8 cellular contexts compared by ENCODE assay signal in the genomic region with DNA sequence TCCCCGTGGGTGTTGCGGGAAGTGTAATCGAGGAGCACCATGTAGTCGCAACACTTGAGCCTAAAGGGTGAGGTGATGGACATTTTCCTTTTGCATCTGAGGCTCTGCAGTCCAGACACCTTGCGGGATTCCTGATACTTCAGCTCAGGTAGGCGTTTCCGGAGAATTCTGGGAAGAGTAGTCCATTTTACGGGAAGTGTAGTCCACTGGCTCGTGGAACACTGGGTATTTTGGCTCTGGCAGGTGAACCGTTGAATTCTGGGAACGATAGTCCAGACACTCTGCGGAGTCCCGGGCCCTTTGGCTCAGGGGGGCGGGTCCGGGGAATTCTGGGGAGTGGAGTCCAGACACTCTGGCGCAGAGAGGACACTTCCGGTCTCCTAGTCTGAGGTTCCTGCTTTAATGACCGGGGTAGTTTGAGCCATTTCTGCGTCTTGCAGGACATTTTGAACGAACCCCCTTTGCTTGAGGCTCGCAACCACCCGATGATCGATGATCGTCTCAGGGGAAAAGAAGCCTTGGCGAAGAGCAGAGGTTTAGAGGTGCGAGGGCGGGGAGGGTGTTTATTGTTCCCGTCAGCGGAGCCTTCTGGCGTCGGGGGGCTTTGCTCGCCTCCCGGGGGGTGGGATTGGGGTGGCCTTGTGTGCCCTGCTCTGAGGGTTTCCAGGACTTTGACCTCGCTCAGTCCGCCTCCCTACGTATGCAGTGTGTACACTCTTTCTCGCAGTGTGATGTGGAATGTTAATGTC. TPM values are rescaled to one million over a fixed set of nuclear protein-coding genes. Genes with fewer than 3 reads are reported as not detected.
A peak's percentile ranks its signal among the peaks of the same experiment; 100 is the strongest.
DNase-seq lines count a peak whose midpoint lies in the region; ATAC-seq, FAIRE-seq and TF ChIP-seq lines count a peak whose summit lies in the region.

TSS of gene ZNF223 (plus strand) at position 383 of the 749 bp plus-strand sequence. CDS start 3,141 bp downstream, outside the sequence.

- peaks cover 0 to 14% of the 10 kb centered on the region in 2 donors for H3K36me3 Mint-ChIP-seq in naive B cell
- peaks cover 46% of the 10 kb centered on the region for H3K36me3 Mint-ChIP-seq in stimulated activated memory B cell treated with anti-CD40 and anti-IgM and Interleukin-4, amounts not matched to agents 10 μg/mL and 1 μg/mL and 100 μg/mL, for 72 hours

- ATAC-seq in naive B cell (ENCODE audit: low read depth in 2 of 2) = peak; percentile 57 to 61
- ATAC-seq in stimulated activated memory B cell treated with anti-CD40 and anti-IgM and Interleukin-4, amounts not matched to agents 10 μg/mL and 1 μg/mL and 100 μg/mL, for 72 hours = peak; percentile 92

- H3K4me3 ChIP-seq in fibroblast of the aortic adventitia (ENCODE audit: low read depth, low read length) = peak within 1 kb of the TSS; percentile 95

- FAIRE-seq in GM18507 (lab: Jason Lieb, UNC) = no peak

- peaks cover 6 to 18% (median 17%) of the 10 kb centered on the region in 3 donors for H3K27me3 Mint-ChIP-seq in naive B cell
- peaks cover 26% of the 10 kb centered on the region for H3K27me3 Mint-ChIP-seq in stimulated activated memory B cell treated with anti-CD40 and anti-IgM and Interleukin-4, amounts not matched to agents 10 μg/mL and 1 μg/mL and 100 μg/mL, for 72 hours

- H3K9me3 Mint-ChIP-seq in naive B cell = peaks cover 3 to 34% (median 8%) of the 10 kb centered on the region in 7 donors
- H3K9me3 Mint-ChIP-seq in stimulated activated memory B cell treated with anti-CD40 and anti-IgM and Interleukin-4, amounts not matched to agents 10 μg/mL and 1 μg/mL and 100 μg/mL, for 72 hours = peaks cover 16% of the 10 kb centered on the region

- peak within 1 kb of the TSS in 5 of 6 donors; percentile 48 to 85 (median 65) for H3K27ac Mint-ChIP-seq in naive B cell
- peak within 1 kb of the TSS; percentile 66 for H3K27ac Mint-ChIP-seq in stimulated activated memory B cell treated with anti-CD40 and anti-IgM and Interleukin-4, amounts not matched to agents 10 μg/mL and 1 μg/mL and 100 μg/mL, for 72 hours

- no peak for TF ChIP-seq CTCF in fibroblast of the aortic adventitia (IDR thresholded peaks at IDR 0.05; ENCODE audit: insufficient read depth, low read length)

- peaks cover 17 to 33% (median 29%) of the 10 kb centered on the region in 3 donors for H3K4me1 Mint-ChIP-seq in naive B cell
- peaks cover 13% of the 10 kb centered on the region for H3K4me1 Mint-ChIP-seq in stimulated activated memory B cell treated with anti-CD40 and anti-IgM and Interleukin-4, amounts not matched to agents 10 μg/mL and 1 μg/mL and 100 μg/mL, for 72 hours

- H3K4me3 Mint-ChIP-seq in naive B cell = peak within 1 kb of the TSS; percentile 89 to 99 (median 96)
- peak within 1 kb of the TSS; percentile 83 for H3K4me3 Mint-ChIP-seq in stimulated activated memory B cell treated with anti-CD40 and anti-IgM and Interleukin-4, amounts not matched to agents 10 μg/mL and 1 μg/mL and 100 μg/mL, for 72 hours

- DNase-seq in GM18507 (ENCODE audit: extremely low spot score, insufficient read length, low read depth) (peak; percentile 28), HuH-7 (ENCODE audit: low spot score) (peak; percentile 88), SHP77 (lab: John Stamatoyannopoulos, UW) (peak; percentile 84 to 85), fibroblast of the aortic adventitia (ENCODE audit: low read depth) (peak; percentile 92), naive B cell (peak; percentile 16), cortex of kidney (lab: John Stamatoyannopoulos, UW) (no peak)
- peak in 3 of 4 experiments; percentile 27 to 55 (median 32) for DNase-seq in activated naive CD4-positive, alpha-beta T cell (lab: John Stamatoyannopoulos, UW)

RNA-seq across cellular contexts. Expression of gene ZNF223, which starts in this region (rescaled TPM):
- total RNA-seq in fibroblast of the aortic adventitia (ENCODE audit: low replicate concordance) = 6.5 and 34.9 TPM in 2 replicates
- 1 to 10 TPM in 5 of 6 donors, not detected in 1; 1.9 to 3.3 (median 2.9) TPM for polyA plus RNA-seq in naive B cell (ENCODE audit: low read depth in 6 of 6)
